Comparison of ENCODE assay signal across 8 cellular contexts in the genomic region with DNA sequence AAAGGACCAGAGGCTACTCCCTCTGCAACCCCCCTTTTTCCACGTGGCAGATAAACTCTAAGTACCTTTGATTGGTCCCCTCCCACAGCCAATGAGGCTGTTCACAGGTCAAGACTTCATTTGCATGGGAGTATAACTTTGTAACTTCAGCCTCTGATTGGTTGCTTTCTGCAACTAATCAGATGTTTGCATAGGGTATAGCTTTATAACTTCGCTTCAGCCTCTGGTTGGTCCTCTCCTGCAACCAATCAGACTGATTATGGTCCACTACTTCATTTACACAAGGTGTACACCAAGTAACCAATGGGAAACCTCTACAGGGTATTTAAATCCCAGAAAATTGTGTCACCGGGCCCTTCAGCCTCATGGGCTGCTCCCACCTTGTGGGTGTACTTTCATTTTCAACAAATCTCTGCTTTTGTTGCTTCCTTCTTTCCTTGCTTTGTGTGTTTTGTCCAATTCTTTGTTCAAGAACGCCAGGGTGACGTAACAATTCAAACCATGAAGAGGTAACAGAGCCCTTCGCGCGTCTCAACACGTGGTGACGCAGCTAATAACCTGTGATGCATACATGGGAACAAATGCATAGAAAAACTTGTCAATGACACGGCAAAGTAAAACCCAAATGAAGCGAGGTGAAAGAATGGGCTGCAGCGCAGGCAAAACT. TPM values are rescaled to one million over a fixed set of nuclear protein-coding genes. Genes with fewer than 3 reads are reported as not detected.
A peak's percentile ranks its signal among the peaks of the same experiment; 100 is the strongest.
DNase-seq lines count a peak whose midpoint lies in the region; ATAC-seq, FAIRE-seq and TF ChIP-seq lines count a peak whose summit lies in the region.

No MANE protein-coding gene starts in this region.

- ATAC-seq in HG02610 (IDR thresholded peaks at IDR 0.05; ENCODE audit: unreplicated experiment) = no peak
- ATAC-seq in HG03097 (IDR thresholded peaks at IDR 0.05; ENCODE audit: low FRiP score, unreplicated experiment) = no peak

- intact Hi-C loops in activated T-helper 2 cell treated with anti-CD3 and anti-CD28 coated beads, Interferon-gamma antibody, Interleukin-2, Interleukin-4, amounts not matched to agents 10 μg/mL and 5 μg/mL and 100 μg/mL, durations not matched to agents 14 hours and 24 hours and 36 hours (cut with micrococcal nuclease) = loop anchor here (2.0 to 10.0 kb wide), 4 partner anchors 147 to 342 kb away; a partner anchor contains a TSS
- intact Hi-C loops in transverse colon (cut with DNase I; ENCODE audit: low total_unique reads) = no loop called here

- peaks cover 41% of the 10 kb centered on the region for H3K4me1 Mint-ChIP-seq in activated T-helper 2 cell treated with anti-CD3 and anti-CD28 coated beads, Interferon-gamma antibody, Interleukin-2, Interleukin-4, amounts not matched to agents 10 μg/mL and 5 μg/mL and 100 μg/mL, durations not matched to agents 14 hours and 24 hours and 36 hours (ENCODE audit: low read depth)

- DNase-seq in BE2C (no peak), HuH-7 (ENCODE audit: low spot score) (peak; percentile 42), left kidney (ENCODE audit: low read depth, low spot score) (peak; percentile 8), transverse colon (no peak), RCC 7860 (ENCODE audit: low spot score) (no peak)
- DNase-seq in activated T-helper 2 cell treated with anti-CD3 and anti-CD28 coated beads, Interferon-gamma antibody, Interleukin-2, Interleukin-4, amounts not matched to agents 10 μg/mL and 5 μg/mL and 100 μg/mL, durations not matched to agents 14 hours and 24 hours and 36 hours (ENCODE audit: low spot score) = no peak

- no peak for TF ChIP-seq EP300 in transverse colon (IDR thresholded peaks at IDR 0.05; ENCODE audit: low read depth)

- H3K4me3 ChIP-seq in BE2C (ENCODE audit: low read depth, low read length) = peak overlapping the region; percentile 64
- peak overlapping the region in 3 of 4 donors; percentile 44 to 62 (median 46) for H3K4me3 ChIP-seq in transverse colon

- H3K27me3 Mint-ChIP-seq in activated T-helper 2 cell treated with anti-CD3 and anti-CD28 coated beads, Interferon-gamma antibody, Interleukin-2, Interleukin-4, amounts not matched to agents 10 μg/mL and 5 μg/mL and 100 μg/mL, durations not matched to agents 14 hours and 24 hours and 36 hours (ENCODE audit: low read depth) = no peaks in the 10 kb centered on the region

- 46 to 74% methylated on average over 10 to 13 of the region's 13 CpGs for WGBS in transverse colon (ENCODE audit: low coverage in 1 of 2), 2 donors

- TF ChIP-seq CTCF in BE2C (IDR thresholded peaks at IDR 0.05; ENCODE audit: low read depth, low read length) = no peak
- TF ChIP-seq CTCF in transverse colon (IDR thresholded peaks at IDR 0.05) = no peak

- H3K4me1 ChIP-seq in BE2C = no peaks in the 10 kb centered on the region
- H3K4me1 ChIP-seq in transverse colon = peaks cover 0 to 18% (median 8%) of the 10 kb centered on the region in 4 donors

- peaks cover 39% of the 10 kb centered on the region for H3K36me3 Mint-ChIP-seq in activated T-helper 2 cell treated with anti-CD3 and anti-CD28 coated beads, Interferon-gamma antibody, Interleukin-2, Interleukin-4, amounts not matched to agents 10 μg/mL and 5 μg/mL and 100 μg/mL, durations not matched to agents 14 hours and 24 hours and 36 hours (ENCODE audit: low read depth)

- in situ Hi-C loops in transverse colon (cut with MboI; ENCODE audit: low pct_ligation_motif_present in 1 of 4, low pct_unique_long_range_greater_than_20kb in 1 of 4, low sequenced_read_pairs in 3 of 4) = no loop called here

- H3K9me3 ChIP-seq in BE2C (no peaks in the 10 kb centered on the region; the same call in 1 of the 2 replicates), transverse colon (no peaks in the 10 kb centered on the region)

- no peak for TF ChIP-seq POLR2A in transverse colon (IDR thresholded peaks at IDR 0.05)

- H3K9me3 Mint-ChIP-seq in activated T-helper 2 cell treated with anti-CD3 and anti-CD28 coated beads, Interferon-gamma antibody, Interleukin-2, Interleukin-4, amounts not matched to agents 10 μg/mL and 5 μg/mL and 100 μg/mL, durations not matched to agents 14 hours and 24 hours and 36 hours = peaks cover 3% of the 10 kb centered on the region

- H3K27me3 ChIP-seq in BE2C (no peaks in the 10 kb centered on the region), transverse colon (no peaks in the 10 kb centered on the region)

- peak overlapping the region; percentile 88 for H3K4me3 Mint-ChIP-seq in activated T-helper 2 cell treated with anti-CD3 and anti-CD28 coated beads, Interferon-gamma antibody, Interleukin-2, Interleukin-4, amounts not matched to agents 10 μg/mL and 5 μg/mL and 100 μg/mL, durations not matched to agents 14 hours and 24 hours and 36 hours (ENCODE audit: low read depth)

- peak overlapping the region; percentile 74 to 87 (median 81) for H3K27ac ChIP-seq in transverse colon

- peak overlapping the region; percentile 95 for H3K27ac Mint-ChIP-seq in activated T-helper 2 cell treated with anti-CD3 and anti-CD28 coated beads, Interferon-gamma antibody, Interleukin-2, Interleukin-4, amounts not matched to agents 10 μg/mL and 5 μg/mL and 100 μg/mL, durations not matched to agents 14 hours and 24 hours and 36 hours

- FAIRE-seq in RCC 7860 (lab: Jason Lieb, UNC) = no peak

- peaks cover 15% of the 10 kb centered on the region for H3K36me3 ChIP-seq in BE2C
- H3K36me3 ChIP-seq in transverse colon = peaks cover 0 to 16% (median 5%) of the 10 kb centered on the region in 4 donors

RNA-seq across cellular contexts. Expression of a gene that starts 47.2 kb away (rescaled TPM):
- 71.6 TPM for polyA plus RNA-seq in BE2C (2012; ENCODE audit: insufficient read depth, insufficient read length, low read depth)
- 58.0 and 59.4 TPM in 2 replicates for total RNA-seq in activated T-helper 2 cell treated with anti-CD3 and anti-CD28 coated beads, Interferon-gamma antibody, Interleukin-2, Interleukin-4, amounts not matched to agents 10 μg/mL and 5 μg/mL and 100 μg/mL, durations not matched to agents 14 hours and 24 hours and 36 hours
- total RNA-seq in transverse colon = 100 to 1,000 TPM in 2 of 4 donors, 10 to 100 TPM in 2; 86.5 to 146 (median 108) TPM

Comparison
In these comparisons a context has a peak if more than half of its experiments do, and no peak if none do; other contexts are left out.
1. DNase-seq: peak in HuH-7 (single experiment) and left kidney (single experiment); none in BE2C (single experiment), activated T-helper 2 cell treated with anti-CD3 and anti-CD28 coated beads, Interferon-gamma antibody, Interleukin-2, Interleukin-4, amounts not matched to agents 10 μg/mL and 5 μg/mL and 100 μg/mL, durations not matched to agents 14 hours and 24 hours and 36 hours (single experiment), transverse colon (single experiment) and RCC 7860 (single experiment).